ENCODE assay signal across 14 cellular contexts in genomic region chr11:111069076-111069475, GRCh38.
A peak's percentile ranks its signal among the peaks of the same experiment; 100 is the strongest.
DNase-seq lines count a peak whose midpoint lies in the region; TF ChIP-seq lines count a peak whose summit lies in the region.
"Had no signal": no experiment of that assay in that cellular context is flagged by ENCODE, and none has a peak within 500 bp of the region (broad histone marks: within the 10 kb centered on the region; RNA-seq: fewer than 3 reads in every experiment).

No MANE protein-coding gene starts in this region.

- no peaks in the 10 kb centered on the region for H3K79me2 ChIP-seq in neural progenitor cell (ENCODE audit: low read depth)

- H3K27me3 Mint-ChIP-seq in endodermal cell (ENCODE audit: insufficient read depth) (no peaks in the 10 kb centered on the region), neural progenitor cell (ENCODE audit: insufficient read depth, low read depth) (peaks cover 7% of the 10 kb centered on the region)

- no peaks in the 10 kb centered on the region for H4K20me1 ChIP-seq in neural progenitor cell (ENCODE audit: low read depth)

- H3K4me2 ChIP-seq in neural progenitor cell = no peak overlapping the region

- H3K36me3 Mint-ChIP-seq in endodermal cell (ENCODE audit: low read depth) (peaks cover 2% of the 10 kb centered on the region), neural progenitor cell (no peaks in the 10 kb centered on the region)

- peak; percentile 79 for TF ChIP-seq CTCF in endodermal cell (conservative IDR thresholded peaks at IDR 0.05)
- TF ChIP-seq CTCF in neural progenitor cell (IDR thresholded peaks at IDR 0.05) = peak; percentile 49
- no peak for TF ChIP-seq CTCF in colonic mucosa (IDR thresholded peaks at IDR 0.05)

- H3K4me3 ChIP-seq in MG63 = no peak overlapping the region
- no peak overlapping the region for H3K4me3 ChIP-seq in endodermal cell (ENCODE audit: low read length)
- H3K4me3 ChIP-seq in neural progenitor cell = no peak overlapping the region
- H3K4me3 ChIP-seq in colonic mucosa = no peak overlapping the region

- H2AFZ ChIP-seq in neural progenitor cell (replicated peaks) = peak overlapping the region; percentile 45

- H3K9ac ChIP-seq in endodermal cell (ENCODE audit: extremely low read depth, low read length, poor library complexity, severe bottlenecking) (no peak overlapping the region), neural progenitor cell (no peak overlapping the region), colonic mucosa (ENCODE audit: low read depth in 2 of 2, low read length in 2 of 2) (no peak overlapping the region)

- H3K36me3 ChIP-seq in MG63 = no peaks in the 10 kb centered on the region; the same call in 1 of the 2 replicates
- no peaks in the 10 kb centered on the region for H3K36me3 ChIP-seq in endodermal cell (ENCODE audit: control insufficient read depth, insufficient read depth, low read length)
- no peaks in the 10 kb centered on the region for H3K36me3 ChIP-seq in neural progenitor cell
- no peaks in the 10 kb centered on the region for H3K36me3 ChIP-seq in colonic mucosa

- DNase-seq in DMS 273 (lab: John Stamatoyannopoulos, UW; ENCODE audit: unreplicated experiment) (peak; percentile 10), DMS 273 treated with DMSO at 0.1 percent for 48 hours (lab: John Stamatoyannopoulos, UW) (no peak), MG63 (peak; percentile 25), endodermal cell (peak; percentile 72), neural progenitor cell (ENCODE audit: low spot score) (peak; percentile 15), colonic mucosa (no peak), NCI-H2081 (lab: John Stamatoyannopoulos, UW) (no peak), OCI-M2 (lab: John Stamatoyannopoulos, UW; ENCODE audit: unreplicated experiment) (no peak)
- DNase-seq: 8988T, amygdala, kidney, small intestine, trophoblast cell had no signal

- H3K27me3 ChIP-seq in MG63 (no peaks in the 10 kb centered on the region), endodermal cell (ENCODE audit: control insufficient read depth, insufficient read depth, low read length, poor library complexity, severe bottlenecking) (no peaks in the 10 kb centered on the region), neural progenitor cell (no peaks in the 10 kb centered on the region), colonic mucosa (no peaks in the 10 kb centered on the region)

- H3K9me3 Mint-ChIP-seq in endodermal cell = peaks cover 18% of the 10 kb centered on the region
- peaks cover 12% of the 10 kb centered on the region for H3K9me3 Mint-ChIP-seq in neural progenitor cell

- H3K27ac ChIP-seq in endodermal cell (ENCODE audit: low read depth, low read length) = no peak overlapping the region
- H3K27ac ChIP-seq in neural progenitor cell = no peak overlapping the region
- no peak overlapping the region for H3K27ac ChIP-seq in colonic mucosa
- H3K27ac ChIP-seq: epithelial cell of prostate had no signal

- WGBS in endodermal cell (ENCODE audit: insufficient coverage in 1 of 2, insufficient read length in 1 of 2), 2 experiments = 80 to 81% methylated on average over 1 of the region's 1 CpG

- H3K4me3 Mint-ChIP-seq in endodermal cell (no peak overlapping the region), neural progenitor cell (no peak overlapping the region)

- H3K9me3 ChIP-seq in MG63 (peaks cover 13% of the 10 kb centered on the region), endodermal cell (ENCODE audit: control insufficient read depth, low read length) (peaks cover 13% of the 10 kb centered on the region), neural progenitor cell (ENCODE audit: low read depth) (no peaks in the 10 kb centered on the region), colonic mucosa (no peaks in the 10 kb centered on the region)

- intact Hi-C loops in colonic mucosa (cut with DNase I) = no loop called here

- H3F3A ChIP-seq in neural progenitor cell (ENCODE audit: low read depth) = no peaks in the 10 kb centered on the region

- H3K4me1 Mint-ChIP-seq in endodermal cell (peaks cover 8% of the 10 kb centered on the region), neural progenitor cell (no peaks in the 10 kb centered on the region)

- H3K27ac Mint-ChIP-seq in endodermal cell = peak overlapping the region; percentile 12
- H3K27ac Mint-ChIP-seq in neural progenitor cell = no peak overlapping the region

- H3K4me1 ChIP-seq in endodermal cell (ENCODE audit: control insufficient read depth, insufficient read depth, low read length) = no peaks in the 10 kb centered on the region
- peaks cover 4% of the 10 kb centered on the region for H3K4me1 ChIP-seq in neural progenitor cell
- no peaks in the 10 kb centered on the region for H3K4me1 ChIP-seq in colonic mucosa

Comparison
In these comparisons a context has a peak if more than half of its experiments do, and no peak if none do; other contexts are left out.
1. DNase-seq: peak in DMS 273 (single experiment), MG63 (single experiment), endodermal cell (single experiment) and neural progenitor cell (single experiment); none in DMS 273 treated with DMSO at 0.1 percent for 48 hours (single experiment), colonic mucosa (single experiment), NCI-H2081 (0 of 2) and OCI-M2 (single experiment).